9 cellular contexts compared by ENCODE assay signal in the genomic region with DNA sequence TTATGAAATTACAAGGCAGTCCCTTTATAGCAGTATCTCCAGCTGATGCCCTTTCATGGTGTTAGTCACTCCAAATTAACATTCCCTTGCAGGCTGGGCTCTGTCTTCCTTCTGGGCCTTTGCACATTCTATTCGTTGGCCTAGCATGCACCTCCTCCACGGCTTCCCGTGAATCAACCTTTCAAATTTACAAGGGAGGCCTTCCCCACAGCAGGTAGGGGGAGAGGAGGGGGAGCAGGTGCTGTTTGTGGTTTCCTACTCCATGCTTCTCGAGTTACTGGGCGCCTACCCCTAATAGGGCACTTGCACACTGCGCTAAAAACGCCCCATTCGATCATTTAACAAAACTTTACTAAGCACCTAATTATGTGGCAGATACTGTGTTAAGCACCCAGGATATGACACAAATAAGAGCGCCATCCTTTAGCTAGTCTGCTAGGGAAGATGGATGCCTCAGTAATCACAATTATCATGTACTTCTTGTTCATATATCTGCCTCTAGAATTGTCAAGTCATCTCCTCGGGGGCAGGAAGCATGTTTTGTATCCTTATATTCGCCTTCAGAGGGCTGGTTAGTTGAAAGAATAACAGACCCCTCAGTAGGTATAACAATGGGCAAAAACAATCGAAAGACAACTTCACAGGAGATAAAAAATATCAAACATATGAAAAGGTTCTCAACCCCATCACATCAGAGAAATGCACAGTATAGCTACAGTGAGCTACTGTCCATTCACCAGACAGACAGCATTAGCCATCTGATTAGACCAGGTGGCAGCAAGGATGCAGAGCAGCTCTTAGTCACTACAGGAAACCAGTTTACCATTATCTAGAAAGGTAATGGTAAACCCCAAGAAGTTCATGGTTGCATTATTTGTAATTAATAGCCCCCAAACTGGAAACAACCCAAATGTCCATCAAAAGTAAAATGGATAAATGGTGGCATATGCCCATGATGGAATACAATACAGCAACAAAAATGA. TPM values are rescaled to one million over a fixed set of nuclear protein-coding genes. Genes with fewer than 3 reads are reported as not detected.
DNase-seq lines count a peak whose midpoint lies in the region; ATAC-seq and TF ChIP-seq lines count a peak whose summit lies in the region.
"Had no signal": no experiment of that assay in that cellular context is flagged by ENCODE, and none has a peak within 500 bp of the region (broad histone marks: within the 10 kb centered on the region; RNA-seq: fewer than 3 reads in every experiment).

No MANE protein-coding gene starts in this region.

- H3K4me1 ChIP-seq in psoas muscle, result peaks cover 13% of the 10 kb centered on the region

- no peaks in the 10 kb centered on the region for H3K36me3 ChIP-seq in psoas muscle (ENCODE audit: insufficient read depth in 1 of 2, low read depth in 1 of 2)

- DNase-seq in SHP77 (lab: John Stamatoyannopoulos, UW) (peak; percentile 23 to 39), SHP77 treated with DMSO at 0.1 percent for 48 hours (lab: John Stamatoyannopoulos, UW) (no peak), T-helper 22 cell (ENCODE audit: low read depth) (peak; percentile 61), psoas muscle (no peak), NCI-H82 (lab: John Stamatoyannopoulos, UW) (no peak)

- H3K27me3 ChIP-seq in psoas muscle (ENCODE audit: insufficient read depth in 3 of 3, low read length in 2 of 3), result no peaks in the 10 kb centered on the region

- intact Hi-C loops in psoas muscle (cut with DNase I), result no loop called here

- WGBS in psoas muscle, 3 donors, result 79 to 83% (median 80%) methylated on average over 12 of the region's 12 CpGs

- ATAC-seq in psoas muscle (no peak), HG02642 (IDR thresholded peaks at IDR 0.05; ENCODE audit: poor library complexity, unreplicated experiment) (no peak), HG03175 (IDR thresholded peaks at IDR 0.05; ENCODE audit: unreplicated experiment) (no peak)

- H3K27ac ChIP-seq in cingulate gyrus (ENCODE audit: low read depth, low read length) (peak overlapping the region; percentile 76), psoas muscle (peak overlapping the region; percentile 95)

- TF ChIP-seq CTCF in psoas muscle (IDR thresholded peaks at IDR 0.05), result no peak

- no peak overlapping the region for H3K4me3 ChIP-seq in psoas muscle

- H3K9me3 ChIP-seq in psoas muscle, result no peaks in the 10 kb centered on the region

RNA-seq across cellular contexts. Expression of gene ADAR, which starts 1.7 kb away (rescaled TPM):
- 10 to 100 TPM; 21.1 to 34.8 (median 25.4) TPM for total RNA-seq in psoas muscle
- 10 to 100 TPM in 1 of 3 donors, 1 to 10 TPM in 2; 8.8 to 17.7 (median 9.1) TPM for polyA plus RNA-seq in psoas muscle

RNA-seq across cellular contexts. Expression of gene CHRNB2, which starts 42.1 kb away (rescaled TPM):
- under 1 TPM in 1 of 4 donors, not detected in 3; 0.08 TPM for total RNA-seq in psoas muscle
- polyA plus RNA-seq in psoas muscle, result under 1 TPM in 1 of 3 donors, not detected in 2; 0.01 TPM
- total RNA-seq: epithelial cell of proximal tubule had no signal

RNA-seq across cellular contexts. Expression of gene UBE2Q1, which starts 51.2 kb away (rescaled TPM):
- total RNA-seq in psoas muscle, result 10 to 100 TPM; 43.1 to 65.5 (median 54.8) TPM
- polyA plus RNA-seq in psoas muscle, result 10 to 100 TPM; 34.0 to 57.5 (median 50.8) TPM

Comparison
In these comparisons a context has a peak if more than half of its experiments do, and no peak if none do; other contexts are left out.
1. DNase-seq: peak in SHP77 (2 of 2) and T-helper 22 cell (single experiment); none in SHP77 treated with DMSO at 0.1 percent for 48 hours (single experiment), psoas muscle (0 of 2) and NCI-H82 (single experiment).